Comparison of ENCODE assay signal across 8 cellular contexts in genomic region chr14:102087762-102088011, GRCh38. TPM values are rescaled to one million over a fixed set of nuclear protein-coding genes. Genes with fewer than 3 reads are reported as not detected.
DNase-seq lines count a peak whose midpoint lies in the region; ATAC-seq, FAIRE-seq and TF ChIP-seq lines count a peak whose summit lies in the region.

No MANE protein-coding gene starts in this region.

- peak overlapping the region; percentile 100 for H3K27ac ChIP-seq in right atrium auricular region
- H3K27ac ChIP-seq in aorta (ENCODE audit: low read depth in 1 of 2, low read length in 2 of 2), result peak overlapping the region in 1 of 2 donors; percentile 49

- H3K4me3 Mint-ChIP-seq in MCF 10A (ENCODE audit: unreplicated experiment), result peak overlapping the region; percentile 63

- POLR2A ChIA-PET in MCF 10A (lab: Yijun Ruan, JAX), result interaction anchor here (0.5 to 1.6 kb wide), 16 partner anchors 9 to 365 kb away, joined by 3 to 10 read pairs (median 4); partner anchors contain the start of gene WDR20
- POLR2A ChIA-PET in GM10248 (lab: Yijun Ruan, JAX), result interaction anchor here (0.7 to 1.8 kb wide), 3 partner anchors 9 to 227 kb away, joined by 4 to 5 read pairs (median 5); no protein-coding TSS in a partner anchor

- 0 to 2% methylated on average over 11 of the region's 11 CpGs for WGBS in aorta, 2 donors

- TF ChIP-seq CTCF in right atrium auricular region (IDR thresholded peaks at IDR 0.05), result no peak
- TF ChIP-seq CTCF in MCF 10A (IDR thresholded peaks at IDR 0.05; ENCODE audit: unreplicated experiment), result no peak
- TF ChIP-seq CTCF in GM10248 (IDR thresholded peaks at IDR 0.05; ENCODE audit: control extremely low read depth, extremely low read depth, low read depth, missing control alignments), result no peak

- intact Hi-C loops in left ventricle myocardium superior (cut with micrococcal nuclease), result no loop called here
- intact Hi-C loops in MCF 10A (cut with micrococcal nuclease), result loop anchor here (2.0 kb wide), 1 partner anchor 229 kb away; no protein-coding TSS in a partner anchor
- intact Hi-C loops in aorta (cut with DNase I), result loop anchor here (2.0 to 10.0 kb wide), 3 partner anchors 123 to 227 kb away; partner anchors contain the start of genes DYNC1H1 (in 2 of the 2) and ZNF839 (in 2 of the 2)

- no peak for FAIRE-seq in RCC 7860 (lab: Jason Lieb, UNC)

- no peak for DNase-seq in right atrium auricular region (ENCODE audit: low spot score)
- DNase-seq in left ventricle myocardium superior, result no peak
- no peak for DNase-seq in MCF 10A (ENCODE audit: unreplicated experiment)
- no peak for DNase-seq in aorta
- no peak for DNase-seq in RCC 7860 (ENCODE audit: low spot score)
- DNase-seq in GM10248 (ENCODE audit: extremely low spot score), result no peak
- no peak for DNase-seq in NCI-H2171 (lab: John Stamatoyannopoulos, UW)

- H3K4me1 ChIP-seq in right atrium auricular region, result peaks cover 0 to 43% of the 10 kb centered on the region in 2 donors
- H3K4me1 ChIP-seq in mononuclear cell (ENCODE audit: insufficient read depth, low read length), result peaks cover 41% of the 10 kb centered on the region
- H3K4me1 ChIP-seq in aorta (ENCODE audit: control insufficient read depth in 1 of 2, insufficient read depth in 2 of 2, low read length in 2 of 2), result peaks cover 0 to 2% of the 10 kb centered on the region in 2 donors

- no peaks in the 10 kb centered on the region for H3K27me3 ChIP-seq in right atrium auricular region
- H3K27me3 ChIP-seq in mononuclear cell (ENCODE audit: insufficient read depth, low read length), result no peaks in the 10 kb centered on the region
- H3K27me3 ChIP-seq in aorta (ENCODE audit: control insufficient read depth in 1 of 2, insufficient read depth in 2 of 2, low read length in 1 of 2), result peaks cover 0 to 2% of the 10 kb centered on the region in 2 donors

- no peaks in the 10 kb centered on the region for H3K9me3 Mint-ChIP-seq in MCF 10A (ENCODE audit: unreplicated experiment)

- TSS peak; percentile 71 for BruUV-seq in MCF 10A (replicated peaks; lab: Mats Ljungman, UMichigan)

- H3K36me3 Mint-ChIP-seq in MCF 10A (ENCODE audit: insufficient read depth, unreplicated experiment), result peaks cover 39% of the 10 kb centered on the region

- H3K4me3 ChIP-seq in right atrium auricular region, result peak overlapping the region; percentile 90 to 93
- H3K4me3 ChIP-seq in mononuclear cell (ENCODE audit: low read length), result peak overlapping the region; percentile 88
- peak overlapping the region; percentile 24 to 80 for H3K4me3 ChIP-seq in aorta (ENCODE audit: low read length in 2 of 2)

- no peaks in the 10 kb centered on the region for H3K9me3 ChIP-seq in right atrium auricular region
- no peaks in the 10 kb centered on the region for H3K9me3 ChIP-seq in mononuclear cell (ENCODE audit: low read depth, low read length)
- no peaks in the 10 kb centered on the region for H3K9me3 ChIP-seq in aorta (ENCODE audit: control insufficient read depth, low read length)

- ATAC-seq in left ventricle myocardium superior, result no peak
- no peak for ATAC-seq in aorta (ENCODE audit: low FRiP score)

- peak overlapping the region; percentile 92 for H3K27ac Mint-ChIP-seq in MCF 10A (ENCODE audit: low read depth, unreplicated experiment)

- peaks cover 30% of the 10 kb centered on the region for H3K36me3 ChIP-seq in right atrium auricular region
- H3K36me3 ChIP-seq in aorta (ENCODE audit: control insufficient read depth in 1 of 2, insufficient read depth in 2 of 2, low read length in 1 of 2), result peaks cover 0 to 5% of the 10 kb centered on the region in 2 donors

- peaks cover 30% of the 10 kb centered on the region for H3K4me1 Mint-ChIP-seq in MCF 10A (ENCODE audit: insufficient read depth, unreplicated experiment)

- CTCF ChIA-PET in MCF 10A (lab: Yijun Ruan, JAX) (interaction anchor here (0.6 to 2.1 kb wide), 5 partner anchors 9 to 229 kb away, joined by 3 to 17 read pairs (median 3); no protein-coding TSS in a partner anchor), GM10248 (lab: Yijun Ruan, JAX) (interaction anchor here (0.8 to 2.7 kb wide), 5 partner anchors 9 to 227 kb away, joined by 3 to 16 read pairs (median 3); no protein-coding TSS in a partner anchor)

- no peaks in the 10 kb centered on the region for H3K27me3 Mint-ChIP-seq in MCF 10A (ENCODE audit: insufficient read depth, unreplicated experiment)

RNA-seq across cellular contexts. Expression of gene HSP90AA1, which starts 0.8 kb away (rescaled TPM):
- total RNA-seq in right atrium auricular region (100 to 1,000 TPM; 411 to 457 TPM), left ventricle myocardium superior (467 TPM), MCF 10A (2022) (277 and 296 TPM in 2 replicates), mononuclear cell (382 TPM), aorta (100 to 1,000 TPM; 254 to 379 TPM)
- 100 to 1,000 TPM; 189 to 272 TPM for polyA plus RNA-seq in aorta

RNA-seq across cellular contexts. Expression of gene WDR20, which starts 52.0 kb away (rescaled TPM):
- total RNA-seq in right atrium auricular region, result 10 to 100 TPM; 16.0 to 20.1 TPM
- total RNA-seq in left ventricle myocardium superior, result 20.5 TPM
- total RNA-seq in MCF 10A (2022), result 23.8 and 24.8 TPM in 2 replicates
- 30.0 TPM for total RNA-seq in mononuclear cell
- total RNA-seq in aorta, result 10 to 100 TPM; 27.5 to 35.0 TPM
- polyA plus RNA-seq in aorta, result 10 to 100 TPM in 1 of 2 donors, 1 to 10 TPM in 1; 6.6 to 15.1 TPM
